ENCODE assay signal across 27 cellular contexts in the genomic region with DNA sequence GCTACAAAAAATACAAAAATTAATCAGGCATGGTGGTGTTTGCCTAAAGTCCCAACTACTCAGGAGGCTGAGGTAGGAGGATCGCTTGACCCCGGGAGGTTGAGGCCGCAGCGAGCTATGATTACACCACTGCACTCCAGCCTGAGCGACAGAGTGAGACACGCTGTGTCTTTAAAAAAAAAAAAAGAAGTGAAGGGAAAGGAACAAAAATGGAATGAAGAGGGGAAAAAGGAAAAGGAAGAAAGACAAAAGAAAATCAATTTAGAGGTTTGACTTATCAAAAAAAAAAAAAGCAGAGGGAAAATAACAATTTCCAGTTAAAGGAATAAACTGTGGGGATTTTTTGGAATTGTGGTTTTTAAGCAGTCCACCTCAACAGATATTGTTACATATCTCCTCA.
"Had no signal": no experiment of that assay in that cellular context is flagged by ENCODE, and none has a peak within 500 bp of the region (broad histone marks: within the 10 kb centered on the region; RNA-seq: fewer than 3 reads in every experiment).

No MANE protein-coding gene starts in this region.

- ATAC-seq: Panc1, WTC11 had no signal

- H3K9me3 ChIP-seq: MG63 had no signal

- H3K36me3 Mint-ChIP-seq: activated CD4-positive, alpha-beta memory T cell treated with anti-CD3 and anti-CD28 coated beads for 36 hours; activated naive CD4-positive, alpha-beta T cell treated with anti-CD3 and anti-CD28 coated beads, Interleukin-2, amount 50 U/mL, for 24 hours; WTC11 had no signal

- H3K27ac Mint-ChIP-seq: activated CD4-positive, alpha-beta memory T cell treated with anti-CD3 and anti-CD28 coated beads for 36 hours; T-helper 1 cell treated with Interleukin-12 subunit alpha and Interleukin-12 subunit beta and Interleukin-4 antibody, amounts not matched to agents 30 μg/mL and 1 μg/mL, for 36 hours had no signal

- H3K4me3 ChIP-seq: MG63 had no signal

- DNase-seq: activated CD4-positive, alpha-beta memory T cell treated with anti-CD3 and anti-CD28 coated beads for 36 hours; activated CD4-positive, alpha-beta T cell treated with anti-CD3 and anti-CD28 coated beads for 48 hours; activated CD4-positive, CD25-positive, alpha-beta regulatory T cell treated with anti-CD3 and anti-CD28 coated beads, Interleukin-2, amount 50 U/mL, for 72 hours; activated CD8-positive, alpha-beta memory T cell treated with anti-CD3 and anti-CD28 coated beads for 24 hours; activated effector memory CD4-positive, alpha-beta T cell treated with Interleukin-2 at 50 U/mL for 16 hours; activated naive CD4-positive, alpha-beta T cell; activated T-cell treated with anti-CD3 and anti-CD28 coated beads for 4 hours; amygdala; MG63; MV-4-11; NCI-H1092 treated with DMSO at 0.1 percent for 48 hours; NCI-H1417 treated with DMSO at 0.1 percent for 48 hours; NCI-H1694 treated with DMSO at 0.1 percent for 48 hours; NCI-H2029 treated with DMSO at 0.1 percent for 48 hours; NCI-H345; NCI-H510A; NCI-H69; NK-92 treated with Interleukin-12 subunit alpha and Interleukin-12 subunit beta, amount 100 ng/mL, for 24 hours; OCI-M1; RPMI8226; SHP77 had no signal

- H3K4me3 Mint-ChIP-seq: activated CD4-positive, alpha-beta memory T cell treated with anti-CD3 and anti-CD28 coated beads for 36 hours; activated naive CD4-positive, alpha-beta T cell treated with anti-CD3 and anti-CD28 coated beads, Interleukin-2, amount 50 U/mL, for 24 hours; brain; central memory CD8-positive, alpha-beta T cell; T-helper 1 cell treated with Interleukin-12 subunit alpha and Interleukin-12 subunit beta and Interleukin-4 antibody, amounts not matched to agents 30 μg/mL and 1 μg/mL, for 36 hours; WTC11 had no signal

- H3K27me3 ChIP-seq: MG63 had no signal

- H3K9me3 Mint-ChIP-seq: activated CD4-positive, alpha-beta memory T cell treated with anti-CD3 and anti-CD28 coated beads for 36 hours; activated naive CD4-positive, alpha-beta T cell treated with anti-CD3 and anti-CD28 coated beads, Interleukin-2, amount 50 U/mL, for 24 hours; central memory CD8-positive, alpha-beta T cell; T-helper 1 cell treated with Interleukin-12 subunit alpha and Interleukin-12 subunit beta and Interleukin-4 antibody, amounts not matched to agents 30 μg/mL and 1 μg/mL, for 36 hours; WTC11 had no signal

- H3K27me3 Mint-ChIP-seq: activated CD4-positive, alpha-beta memory T cell treated with anti-CD3 and anti-CD28 coated beads for 36 hours; activated naive CD4-positive, alpha-beta T cell treated with anti-CD3 and anti-CD28 coated beads, Interleukin-2, amount 50 U/mL, for 24 hours; brain; central memory CD8-positive, alpha-beta T cell had no signal

- H3K36me3 ChIP-seq: MG63 had no signal
